Comparison of ENCODE assay signal across 8 cellular contexts in genomic region chr15:82221535-82221934, GRCh38. TPM values are rescaled to one million over a fixed set of nuclear protein-coding genes. Genes with fewer than 3 reads are reported as not detected.
DNase-seq lines count a peak whose midpoint lies in the region; ATAC-seq and TF ChIP-seq lines count a peak whose summit lies in the region.
"Not testable (repeated sequence)": the region's sequence is repeated elsewhere in the genome, so short reads cannot be mapped to it uniquely, and the experiment has no call there.

No MANE protein-coding gene starts in this region.

- not testable (repeated sequence) for H3K27me3 ChIP-seq in A673 (replicated peaks; ENCODE audit: insufficient read depth, low read depth, low read length, poor library complexity); Peyer's patch

- intact Hi-C loops in A673 (cut with micrococcal nuclease; ENCODE audit: unreplicated experiment) = not testable (repeated sequence)

- not testable (repeated sequence) for ATAC-seq in activated CD8-positive, alpha-beta T cell treated with anti-CD3 and anti-CD28 coated beads, Interleukin-2, amount 10 ng/mL, durations not matched to agents 7 days and 5 days

- peak; percentile 4 for DNase-seq in A673 (ENCODE audit: low spot score)
- peak; percentile 39 for DNase-seq in ELR (ENCODE audit: low read depth)
- DNase-seq in HuH-7.5 (ENCODE audit: low spot score) = peak; percentile 9
- not testable (repeated sequence) for DNase-seq in Peyer's patch
- peak; percentile 60 for DNase-seq in activated CD8-positive, alpha-beta T cell treated with anti-CD3 and anti-CD28 coated beads, Interleukin-2, amount 10 ng/mL, durations not matched to agents 7 days and 5 days
- DNase-seq in dermis blood vessel endothelial cell = peak; percentile 54
- peak; percentile 24 for DNase-seq in iPS-NIHi11 (ENCODE audit: low spot score)
- peak; percentile 17 for DNase-seq in renal cortical epithelial cell (ENCODE audit: low read depth)

- not testable (repeated sequence) for H3K27ac Mint-ChIP-seq in activated CD8-positive, alpha-beta T cell treated with anti-CD3 and anti-CD28 coated beads, Interleukin-2, amount 10 ng/mL, durations not matched to agents 7 days and 5 days

- not testable (repeated sequence) for H3K27ac ChIP-seq in A673 (ENCODE audit: low read depth, low read length, poor library complexity, severe bottlenecking); Peyer's patch

- H3K4me1 ChIP-seq in A673 (ENCODE audit: insufficient read depth, low read length, poor library complexity, severe bottlenecking); Peyer's patch: not testable (repeated sequence)

- POLR2A ChIA-PET in A673 (lab: Charles Lee; ENCODE audit: low non-redundant PET); activated CD8-positive, alpha-beta T cell treated with anti-CD3 and anti-CD28 coated beads, Interleukin-2, amount 10 ng/mL, durations not matched to agents 7 days and 5 days (lab: Charles Lee): not testable (repeated sequence)

- not testable (repeated sequence) for H3K4me3 Mint-ChIP-seq in activated CD8-positive, alpha-beta T cell treated with anti-CD3 and anti-CD28 coated beads, Interleukin-2, amount 10 ng/mL, durations not matched to agents 7 days and 5 days

- H3K4me3 ChIP-seq in A673 (ENCODE audit: low read depth, low read length, poor library complexity, severe bottlenecking); Peyer's patch: not testable (repeated sequence)

- BruUV-seq in A673 (replicated peaks; lab: Mats Ljungman, UMichigan) = not testable (repeated sequence)

- H3K36me3 ChIP-seq in A673 (ENCODE audit: insufficient read depth, low read length, poor library complexity, severe bottlenecking) = not testable (repeated sequence)
- peaks cover 0 to 32% (median 0%) of the 10 kb centered on the region in 3 donors for H3K36me3 ChIP-seq in Peyer's patch

- not testable (repeated sequence) for H3K27me3 Mint-ChIP-seq in activated CD8-positive, alpha-beta T cell treated with anti-CD3 and anti-CD28 coated beads, Interleukin-2, amount 10 ng/mL, durations not matched to agents 7 days and 5 days (ENCODE audit: low read depth)

- CTCF ChIA-PET in A673 (lab: Charles Lee); activated CD8-positive, alpha-beta T cell treated with anti-CD3 and anti-CD28 coated beads, Interleukin-2, amount 10 ng/mL, durations not matched to agents 7 days and 5 days (lab: Charles Lee): not testable (repeated sequence)

- H3K36me3 Mint-ChIP-seq in activated CD8-positive, alpha-beta T cell treated with anti-CD3 and anti-CD28 coated beads, Interleukin-2, amount 10 ng/mL, durations not matched to agents 7 days and 5 days (ENCODE audit: low read depth) = peaks cover 28% of the 10 kb centered on the region

- H3K9me3 ChIP-seq in A673 (ENCODE audit: low read depth, low read length, poor library complexity, severe bottlenecking); Peyer's patch: not testable (repeated sequence)

- not testable (repeated sequence) for TF ChIP-seq POLR2A in Peyer's patch (IDR thresholded peaks at IDR 0.05)

- H3K4me1 Mint-ChIP-seq in activated CD8-positive, alpha-beta T cell treated with anti-CD3 and anti-CD28 coated beads, Interleukin-2, amount 10 ng/mL, durations not matched to agents 7 days and 5 days (ENCODE audit: low read depth) = not testable (repeated sequence)

- not testable (repeated sequence) for H3K9me3 Mint-ChIP-seq in activated CD8-positive, alpha-beta T cell treated with anti-CD3 and anti-CD28 coated beads, Interleukin-2, amount 10 ng/mL, durations not matched to agents 7 days and 5 days (ENCODE audit: insufficient read depth)

- TF ChIP-seq CTCF in A673 (conservative IDR thresholded peaks at IDR 0.05; ENCODE audit: low read depth, low read length) (peak; percentile 38), Peyer's patch (IDR thresholded peaks at IDR 0.05) (peak in 4 of 6 experiments; percentile 9 to 35 (median 32))

RNA-seq across cellular contexts. Expression of gene EFL1, which starts 41.0 kb away (rescaled TPM):
- total RNA-seq in A673 (2021) (21.9 and 26.1 TPM in 2 replicates), Peyer's patch (10 to 100 TPM; 32.2 to 43.9 (median 40.0) TPM), dermis blood vessel endothelial cell (25.7 and 30.1 TPM in 2 replicates), renal cortical epithelial cell (26.9 and 27.6 TPM in 2 replicates)
- 10 to 100 TPM; 25.9 to 29.0 TPM for total RNA-seq in activated CD8-positive, alpha-beta T cell treated with anti-CD3 and anti-CD28 coated beads, Interleukin-2, amount 10 ng/mL, durations not matched to agents 7 days and 5 days

RNA-seq across cellular contexts. Expression of gene SAXO2, which starts 41.1 kb away (rescaled TPM):
- total RNA-seq in A673 (2021) = 1.5 and 1.9 TPM in 2 replicates
- 1 to 10 TPM in 1 of 4 donors, not detected in 3; 5.0 TPM for total RNA-seq in Peyer's patch
- 1 to 10 TPM; 1.6 to 2.0 TPM for total RNA-seq in activated CD8-positive, alpha-beta T cell treated with anti-CD3 and anti-CD28 coated beads, Interleukin-2, amount 10 ng/mL, durations not matched to agents 7 days and 5 days
- 0.05 and 0.17 TPM in 2 replicates for total RNA-seq in dermis blood vessel endothelial cell
- under 0.01 and 2.3 TPM in 2 replicates for total RNA-seq in renal cortical epithelial cell
